In the genomic region with DNA sequence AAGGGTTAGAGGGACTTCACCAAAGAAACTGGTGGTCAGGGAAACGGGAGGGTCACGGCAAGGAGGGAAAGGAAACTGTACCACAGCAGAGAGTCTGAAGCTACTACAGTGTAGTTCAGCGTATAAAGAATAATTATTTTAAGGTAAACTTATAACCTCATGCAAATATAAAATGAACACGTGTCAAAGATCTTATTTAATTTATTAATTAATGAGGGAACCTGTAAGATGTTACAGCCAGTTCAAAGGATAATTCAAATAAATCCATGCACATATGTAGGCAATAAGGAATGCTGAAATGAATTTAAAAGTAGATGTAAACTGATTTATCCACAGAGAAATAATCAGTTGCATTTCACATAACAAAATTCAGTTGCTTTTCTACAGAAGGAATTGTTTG, we compare ENCODE assay signal across 36 cellular contexts. TPM values are rescaled to one million over a fixed set of nuclear protein-coding genes. Genes with fewer than 3 reads are reported as not detected.
"Had no signal": no experiment of that assay in that cellular context is flagged by ENCODE, and none has a peak within 500 bp of the region (broad histone marks: within the 10 kb centered on the region; RNA-seq: fewer than 3 reads in every experiment).

No MANE protein-coding gene starts in this region.

- H3K9me3 ChIP-seq: MG63 had no signal

- H3K27me3 ChIP-seq: MG63 had no signal

- DNase-seq: Karpas-422, Kasumi-1, MG63, MM.1S, MV-4-11, NCI-H1048, NCI-H1092, NCI-H1092 treated with DMSO at 0.1 percent for 48 hours, NCI-H1105, NCI-H1105 treated with DMSO at 0.1 percent for 48 hours, NCI-H1417, NCI-H1417 treated with DMSO at 0.1 percent for 48 hours, NCI-H1436, NCI-H1436 treated with DMSO at 0.1 percent for 48 hours, NCI-H146, NCI-H1694, NCI-H1694 treated with DMSO at 0.1 percent for 48 hours, NCI-H187, NCI-H187 treated with DMSO at 0.1 percent for 48 hours, NCI-H1930, NCI-H2029, NCI-H2029 treated with DMSO at 0.1 percent for 48 hours, NCI-H2081, NCI-H2081 treated with DMSO at 0.1 percent for 48 hours, NCI-H2107, NCI-H2171, NCI-H2171 treated with DMSO at 0.1 percent for 48 hours, NCI-H2227 treated with DMSO at 0.1 percent for 48 hours, NCI-H226, NCI-H345, NCI-H446, NCI-H446 treated with DMSO at 0.1 percent for 48 hours, NCI-H510A, NCI-H510A treated with DMSO at 0.1 percent for 48 hours, NCI-H524 had no signal

- H3K4me3 ChIP-seq: MG63 had no signal

- H3K36me3 ChIP-seq: MG63 had no signal

RNA-seq across cellular contexts. Expression of a gene that starts 49.4 kb away (rescaled TPM):
- total RNA-seq: MCF 10A had no signal
